21 cellular contexts compared by ENCODE assay signal in the genomic region with DNA sequence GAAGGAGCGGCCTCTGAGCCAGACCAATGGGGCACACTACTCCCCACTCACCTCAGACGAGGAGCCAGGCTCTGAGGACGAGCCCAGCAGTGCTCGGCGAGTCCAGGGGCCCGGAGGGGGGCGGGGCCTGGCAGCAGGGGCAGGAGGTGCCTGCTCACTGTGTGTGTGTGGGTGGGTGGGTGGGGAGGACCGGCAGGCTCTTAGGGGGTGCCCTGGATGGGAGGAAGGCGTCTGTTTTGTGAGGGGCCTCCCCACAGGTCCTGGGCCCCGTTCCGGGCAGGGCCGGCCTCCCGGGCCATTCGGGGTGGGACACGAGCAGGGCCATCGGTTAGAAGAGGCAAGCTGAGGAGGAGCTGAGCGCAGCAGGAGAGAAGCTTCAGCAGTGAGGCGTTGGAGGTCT. TPM values are rescaled to one million over a fixed set of nuclear protein-coding genes. Genes with fewer than 3 reads are reported as not detected.
DNase-seq lines count a peak whose midpoint lies in the region; ATAC-seq and TF ChIP-seq lines count a peak whose summit lies in the region.
"Had no signal": no experiment of that assay in that cellular context is flagged by ENCODE, and none has a peak within 500 bp of the region (broad histone marks: within the 10 kb centered on the region; RNA-seq: fewer than 3 reads in every experiment).

No MANE protein-coding gene starts in this region.

- H3K4me3 Mint-ChIP-seq in activated CD4-positive, alpha-beta memory T cell treated with anti-CD3 and anti-CD28 coated beads, Interleukin-2, amount 10 ng/mL, durations not matched to agents 7 days and 5 days = no peak overlapping the region
- H3K4me3 Mint-ChIP-seq in activated CD4-positive, alpha-beta memory T cell treated with anti-CD3 and anti-CD28 coated beads for 36 hours = no peak overlapping the region
- no peak overlapping the region for H3K4me3 Mint-ChIP-seq in activated CD8-positive, alpha-beta T cell treated with anti-CD3 and anti-CD28 coated beads, Interleukin-2, amount 10 ng/mL, durations not matched to agents 7 days and 5 days
- no peak overlapping the region for H3K4me3 Mint-ChIP-seq in stimulated activated effector memory CD8-positive, alpha-beta T cell treated with anti-CD3 and anti-CD28 coated beads, Interleukin-12 subunit alpha, Interleukin-12 subunit beta, amount 100 ng/mL, for 72 hours

- peak overlapping the region; percentile 64 for H3K27ac ChIP-seq in OCI-LY1 (ENCODE audit: low read depth, low read length, poor library complexity, severe bottlenecking)
- H3K27ac ChIP-seq: 22Rv1, C4-2B, SK-N-MC had no signal

- H2AFZ ChIP-seq in OCI-LY1 (ENCODE audit: low read length) = no peak overlapping the region

- POLR2A ChIA-PET in activated CD4-positive, alpha-beta memory T cell treated with anti-CD3 and anti-CD28 coated beads, Interleukin-2, amount 10 ng/mL, durations not matched to agents 7 days and 5 days (lab: Charles Lee) = no interaction called here
- POLR2A ChIA-PET in activated CD4-positive, alpha-beta memory T cell treated with anti-CD3 and anti-CD28 coated beads for 36 hours (lab: Charles Lee) = no interaction called here
- POLR2A ChIA-PET in activated CD8-positive, alpha-beta T cell treated with anti-CD3 and anti-CD28 coated beads, Interleukin-2, amount 10 ng/mL, durations not matched to agents 7 days and 5 days (lab: Charles Lee) = no interaction called here

- intact Hi-C loops in activated CD4-positive, alpha-beta memory T cell treated with anti-CD3 and anti-CD28 coated beads for 36 hours (cut with micrococcal nuclease) = no loop called here

- TF ChIP-seq CTCF in OCI-LY1 (IDR thresholded peaks at IDR 0.05; ENCODE audit: low read length) = no peak

- H3K36me3 Mint-ChIP-seq in activated CD4-positive, alpha-beta memory T cell treated with anti-CD3 and anti-CD28 coated beads, Interleukin-2, amount 10 ng/mL, durations not matched to agents 7 days and 5 days (ENCODE audit: low read depth) = peaks cover 33% of the 10 kb centered on the region
- peaks cover 29% of the 10 kb centered on the region for H3K36me3 Mint-ChIP-seq in activated CD4-positive, alpha-beta memory T cell treated with anti-CD3 and anti-CD28 coated beads for 36 hours
- H3K36me3 Mint-ChIP-seq in activated CD8-positive, alpha-beta T cell treated with anti-CD3 and anti-CD28 coated beads, Interleukin-2, amount 10 ng/mL, durations not matched to agents 7 days and 5 days (ENCODE audit: low read depth) = peaks cover 31% of the 10 kb centered on the region
- H3K36me3 Mint-ChIP-seq in stimulated activated effector memory CD8-positive, alpha-beta T cell treated with anti-CD3 and anti-CD28 coated beads, Interleukin-12 subunit alpha, Interleukin-12 subunit beta, amount 100 ng/mL, for 72 hours = peaks cover 98% of the 10 kb centered on the region

- no peak overlapping the region for H3K9ac ChIP-seq in OCI-LY1 (ENCODE audit: low read length)

- ATAC-seq in activated CD8-positive, alpha-beta T cell treated with anti-CD3 and anti-CD28 coated beads, Interleukin-2, amount 10 ng/mL, durations not matched to agents 7 days and 5 days = no peak
- ATAC-seq in stimulated activated effector memory CD8-positive, alpha-beta T cell treated with anti-CD3 and anti-CD28 coated beads, Interleukin-12 subunit alpha, Interleukin-12 subunit beta, amount 100 ng/mL, for 72 hours = no peak
- ATAC-seq in activated CD4-positive, CD25-positive, alpha-beta regulatory T cell treated with anti-CD3 and anti-CD28 coated beads, Interleukin-2, amount 50 U/mL, for 24 hours = no peak
- ATAC-seq in HG03354 (IDR thresholded peaks at IDR 0.05; ENCODE audit: poor library complexity, severe bottlenecking, unreplicated experiment) = no peak

- no peak overlapping the region for H3K4me2 ChIP-seq in OCI-LY1 (ENCODE audit: low read length)

- peak overlapping the region; percentile 64 for H3K27ac Mint-ChIP-seq in activated CD4-positive, alpha-beta memory T cell treated with anti-CD3 and anti-CD28 coated beads, Interleukin-2, amount 10 ng/mL, durations not matched to agents 7 days and 5 days
- no peak overlapping the region for H3K27ac Mint-ChIP-seq in activated CD4-positive, alpha-beta memory T cell treated with anti-CD3 and anti-CD28 coated beads for 36 hours
- peak overlapping the region; percentile 77 for H3K27ac Mint-ChIP-seq in activated CD8-positive, alpha-beta T cell treated with anti-CD3 and anti-CD28 coated beads, Interleukin-2, amount 10 ng/mL, durations not matched to agents 7 days and 5 days
- H3K27ac Mint-ChIP-seq in stimulated activated effector memory CD8-positive, alpha-beta T cell treated with anti-CD3 and anti-CD28 coated beads, Interleukin-12 subunit alpha, Interleukin-12 subunit beta, amount 100 ng/mL, for 72 hours = peak overlapping the region; percentile 90

- CTCF ChIA-PET in activated CD4-positive, alpha-beta memory T cell treated with anti-CD3 and anti-CD28 coated beads, Interleukin-2, amount 10 ng/mL, durations not matched to agents 7 days and 5 days (lab: Charles Lee) = no interaction called here
- CTCF ChIA-PET in activated CD4-positive, alpha-beta memory T cell treated with anti-CD3 and anti-CD28 coated beads for 36 hours (lab: Charles Lee) = no interaction called here
- CTCF ChIA-PET in activated CD8-positive, alpha-beta T cell treated with anti-CD3 and anti-CD28 coated beads, Interleukin-2, amount 10 ng/mL, durations not matched to agents 7 days and 5 days (lab: Charles Lee) = no interaction called here

- no peaks in the 10 kb centered on the region for H3K27me3 Mint-ChIP-seq in activated CD4-positive, alpha-beta memory T cell treated with anti-CD3 and anti-CD28 coated beads, Interleukin-2, amount 10 ng/mL, durations not matched to agents 7 days and 5 days
- no peaks in the 10 kb centered on the region for H3K27me3 Mint-ChIP-seq in activated CD4-positive, alpha-beta memory T cell treated with anti-CD3 and anti-CD28 coated beads for 36 hours
- no peaks in the 10 kb centered on the region for H3K27me3 Mint-ChIP-seq in activated CD8-positive, alpha-beta T cell treated with anti-CD3 and anti-CD28 coated beads, Interleukin-2, amount 10 ng/mL, durations not matched to agents 7 days and 5 days (ENCODE audit: low read depth)

- peaks cover 37% of the 10 kb centered on the region for H3K36me3 ChIP-seq in OCI-LY1 (ENCODE audit: insufficient read depth, low read length)

- no peaks in the 10 kb centered on the region for H4K20me1 ChIP-seq in OCI-LY1 (ENCODE audit: insufficient read depth, low read length)

- peaks cover 72% of the 10 kb centered on the region for H3K4me1 ChIP-seq in OCI-LY1 (ENCODE audit: insufficient read depth, low read length, severe bottlenecking)

- no peaks in the 10 kb centered on the region for H3K9me2 ChIP-seq in OCI-LY1 (ENCODE audit: low read depth, low read length)

- H3K9me3 ChIP-seq in OCI-LY1 (ENCODE audit: low read length) = no peaks in the 10 kb centered on the region
- H3K9me3 ChIP-seq: MG63, Peyer's patch had no signal

- H3K79me2 ChIP-seq in OCI-LY1 (ENCODE audit: insufficient read depth, low read length) = no peaks in the 10 kb centered on the region

- no peaks in the 10 kb centered on the region for H3K27me3 ChIP-seq in OCI-LY1 (ENCODE audit: insufficient read depth, low read length)
- H3K27me3 ChIP-seq: MG63, Peyer's patch had no signal

- no peak overlapping the region for H3K4me3 ChIP-seq in OCI-LY1 (ENCODE audit: low read depth, low read length, poor library complexity, severe bottlenecking)
- H3K4me3 ChIP-seq: MG63, Peyer's patch, SK-N-MC had no signal

- H3K4me1 Mint-ChIP-seq in activated CD4-positive, alpha-beta memory T cell treated with anti-CD3 and anti-CD28 coated beads, Interleukin-2, amount 10 ng/mL, durations not matched to agents 7 days and 5 days = peaks cover 7% of the 10 kb centered on the region
- H3K4me1 Mint-ChIP-seq in activated CD4-positive, alpha-beta memory T cell treated with anti-CD3 and anti-CD28 coated beads for 36 hours (ENCODE audit: low read depth) = no peaks in the 10 kb centered on the region
- H3K4me1 Mint-ChIP-seq in activated CD8-positive, alpha-beta T cell treated with anti-CD3 and anti-CD28 coated beads, Interleukin-2, amount 10 ng/mL, durations not matched to agents 7 days and 5 days (ENCODE audit: low read depth) = peaks cover 10% of the 10 kb centered on the region
- peaks cover 9% of the 10 kb centered on the region for H3K4me1 Mint-ChIP-seq in stimulated activated effector memory CD8-positive, alpha-beta T cell treated with anti-CD3 and anti-CD28 coated beads, Interleukin-12 subunit alpha, Interleukin-12 subunit beta, amount 100 ng/mL, for 72 hours

- DNase-seq in activated CD4-positive, alpha-beta memory T cell treated with anti-CD3 and anti-CD28 coated beads, Interleukin-2, amount 10 ng/mL, durations not matched to agents 7 days and 5 days = no peak
- no peak for DNase-seq in activated CD4-positive, alpha-beta memory T cell treated with anti-CD3 and anti-CD28 coated beads for 36 hours
- no peak for DNase-seq in activated CD8-positive, alpha-beta T cell treated with anti-CD3 and anti-CD28 coated beads, Interleukin-2, amount 10 ng/mL, durations not matched to agents 7 days and 5 days
- no peak for DNase-seq in stimulated activated effector memory CD8-positive, alpha-beta T cell treated with anti-CD3 and anti-CD28 coated beads, Interleukin-12 subunit alpha, Interleukin-12 subunit beta, amount 100 ng/mL, for 72 hours (ENCODE audit: low spot score in 2 of 2)
- DNase-seq in DMS53 (lab: John Stamatoyannopoulos, UW) = no peak
- DNase-seq: ACHN, DMS79, MG63, NCI-H1417, NCI-H187 treated with DMSO at 0.1 percent for 48 hours, NCI-H2107, NCI-H446 treated with DMSO at 0.1 percent for 48 hours, Right ventricle myocardium superior had no signal

- H3K9me3 Mint-ChIP-seq in activated CD4-positive, alpha-beta memory T cell treated with anti-CD3 and anti-CD28 coated beads, Interleukin-2, amount 10 ng/mL, durations not matched to agents 7 days and 5 days = no peaks in the 10 kb centered on the region
- no peaks in the 10 kb centered on the region for H3K9me3 Mint-ChIP-seq in activated CD4-positive, alpha-beta memory T cell treated with anti-CD3 and anti-CD28 coated beads for 36 hours
- no peaks in the 10 kb centered on the region for H3K9me3 Mint-ChIP-seq in activated CD8-positive, alpha-beta T cell treated with anti-CD3 and anti-CD28 coated beads, Interleukin-2, amount 10 ng/mL, durations not matched to agents 7 days and 5 days (ENCODE audit: insufficient read depth)
- no peaks in the 10 kb centered on the region for H3K9me3 Mint-ChIP-seq in stimulated activated effector memory CD8-positive, alpha-beta T cell treated with anti-CD3 and anti-CD28 coated beads, Interleukin-12 subunit alpha, Interleukin-12 subunit beta, amount 100 ng/mL, for 72 hours

- H3F3A ChIP-seq in OCI-LY1 (ENCODE audit: insufficient read depth, low read length) = no peaks in the 10 kb centered on the region

RNA-seq across cellular contexts. Expression of gene PLEKHJ1, which starts 12.7 kb away (rescaled TPM):
- 10 to 100 TPM; 58.3 to 60.4 TPM for total RNA-seq in activated CD4-positive, alpha-beta memory T cell treated with anti-CD3 and anti-CD28 coated beads, Interleukin-2, amount 10 ng/mL, durations not matched to agents 7 days and 5 days
- 10 to 100 TPM; 60.8 to 64.0 TPM for total RNA-seq in activated CD4-positive, alpha-beta memory T cell treated with anti-CD3 and anti-CD28 coated beads for 36 hours
- 10 to 100 TPM; 78.0 to 79.9 TPM for total RNA-seq in activated CD8-positive, alpha-beta T cell treated with anti-CD3 and anti-CD28 coated beads, Interleukin-2, amount 10 ng/mL, durations not matched to agents 7 days and 5 days

RNA-seq across cellular contexts. Expression of gene SF3A2, which starts 13.2 kb away (rescaled TPM):
- total RNA-seq in activated CD4-positive, alpha-beta memory T cell treated with anti-CD3 and anti-CD28 coated beads, Interleukin-2, amount 10 ng/mL, durations not matched to agents 7 days and 5 days = 100 to 1,000 TPM; 137 to 145 TPM
- 100 to 1,000 TPM; 123 to 134 TPM for total RNA-seq in activated CD4-positive, alpha-beta memory T cell treated with anti-CD3 and anti-CD28 coated beads for 36 hours
- 100 to 1,000 TPM; 157 to 163 TPM for total RNA-seq in activated CD8-positive, alpha-beta T cell treated with anti-CD3 and anti-CD28 coated beads, Interleukin-2, amount 10 ng/mL, durations not matched to agents 7 days and 5 days

RNA-seq across cellular contexts. Expression of gene AMH, which starts 25.7 kb away (rescaled TPM):
- 1 to 10 TPM; 4.6 to 7.6 TPM for total RNA-seq in activated CD4-positive, alpha-beta memory T cell treated with anti-CD3 and anti-CD28 coated beads, Interleukin-2, amount 10 ng/mL, durations not matched to agents 7 days and 5 days
- total RNA-seq in activated CD4-positive, alpha-beta memory T cell treated with anti-CD3 and anti-CD28 coated beads for 36 hours = 1 to 10 TPM; 2.8 to 3.4 TPM
- 10 to 100 TPM; 10.3 to 12.1 TPM for total RNA-seq in activated CD8-positive, alpha-beta T cell treated with anti-CD3 and anti-CD28 coated beads, Interleukin-2, amount 10 ng/mL, durations not matched to agents 7 days and 5 days

RNA-seq across cellular contexts. Expression of gene JSRP1, which starts 32.8 kb away (rescaled TPM):
- 1 to 10 TPM in 1 of 2 experiments, under 1 TPM in 1; 0.73 to 1.3 TPM for total RNA-seq in activated CD4-positive, alpha-beta memory T cell treated with anti-CD3 and anti-CD28 coated beads, Interleukin-2, amount 10 ng/mL, durations not matched to agents 7 days and 5 days
- total RNA-seq in activated CD4-positive, alpha-beta memory T cell treated with anti-CD3 and anti-CD28 coated beads for 36 hours = 1 to 10 TPM in 1 of 2 experiments, under 1 TPM in 1; 0.56 to 1.2 TPM
- not detected for total RNA-seq in activated CD8-positive, alpha-beta T cell treated with anti-CD3 and anti-CD28 coated beads, Interleukin-2, amount 10 ng/mL, durations not matched to agents 7 days and 5 days
- total RNA-seq: H4, Peyer's patch had no signal

RNA-seq across cellular contexts. Expression of gene PEAK3, which starts 58.6 kb away (rescaled TPM):
- under 1 TPM; 0.70 to 0.88 TPM for total RNA-seq in activated CD4-positive, alpha-beta memory T cell treated with anti-CD3 and anti-CD28 coated beads, Interleukin-2, amount 10 ng/mL, durations not matched to agents 7 days and 5 days
- total RNA-seq in activated CD4-positive, alpha-beta memory T cell treated with anti-CD3 and anti-CD28 coated beads for 36 hours = not detected
- total RNA-seq in activated CD8-positive, alpha-beta T cell treated with anti-CD3 and anti-CD28 coated beads, Interleukin-2, amount 10 ng/mL, durations not matched to agents 7 days and 5 days = under 1 TPM; 0.16 to 0.34 TPM
